ENCODE assay signal across 17 cellular contexts in genomic region chr7:44158873-44159631, GRCh38. TPM values are rescaled to one million over a fixed set of nuclear protein-coding genes. Genes with fewer than 3 reads are reported as not detected.
"Had no signal": no experiment of that assay in that cellular context is flagged by ENCODE, and none has a peak within 500 bp of the region (broad histone marks: within the 10 kb centered on the region; RNA-seq: fewer than 3 reads in every experiment).

No MANE protein-coding gene starts in this region.

- H3K4me3 ChIP-seq: hepatocyte, lower lobe of right lung, mucosa of descending colon, stomach, vagina had no signal

- H3K36me3 ChIP-seq: lower lobe of right lung, stomach, vagina had no signal

- H3K4me1 ChIP-seq: lower lobe of right lung, stomach, vagina had no signal

- H3K27ac Mint-ChIP-seq: activated CD4-positive, alpha-beta memory T cell treated with anti-CD3 and anti-CD28 coated beads, Interleukin-2, amount 10 ng/mL, durations not matched to agents 7 days and 5 days; activated CD4-positive, alpha-beta T cell treated with anti-CD3 and anti-CD28 coated beads for 36 hours; activated naive CD4-positive, alpha-beta T cell treated with anti-CD3 and anti-CD28 coated beads, Interleukin-2, amount 10 ng/mL, durations not matched to agents 7 days and 5 days; dendritic cell treated with granulocyte-macrophage colony-stimulating factor and Interleukin-4, amounts not matched to agents 40 ng/mL and 50 ng/mL, for 4 days; naive thymus-derived CD8-positive, alpha-beta T cell had no signal

- H3K27ac ChIP-seq: hepatocyte, lower lobe of right lung, stomach, vagina had no signal

- H3K36me3 Mint-ChIP-seq: activated naive CD4-positive, alpha-beta T cell treated with anti-CD3 and anti-CD28 coated beads, Interleukin-2, amount 10 ng/mL, durations not matched to agents 7 days and 5 days had no signal

- DNase-seq: activated CD4-positive, alpha-beta memory T cell treated with anti-CD3 and anti-CD28 coated beads, Interleukin-2, amount 10 ng/mL, durations not matched to agents 7 days and 5 days; activated CD4-positive, alpha-beta T cell treated with anti-CD3 and anti-CD28 coated beads for 36 hours; activated CD8-positive, alpha-beta memory T cell treated with anti-CD3 and anti-CD28 coated beads, Interleukin-2, amount 50 U/mL, for 4 hours; erythroblast; lower lobe of right lung; mucosa of descending colon; naive thymus-derived CD8-positive, alpha-beta T cell; occipital lobe; stimulated activated CD4-positive, alpha-beta T cell treated with anti-CD3 and anti-CD28 coated beads, Interleukin-15, amount 100 ng/mL, for 24 hours; stimulated activated CD4-positive, alpha-beta T cell treated with anti-CD3 and anti-CD28 coated beads, Interleukin-4, amount 100 ng/mL, for 4 hours; stomach; SW 1271 had no signal

- H3K9me3 Mint-ChIP-seq: activated CD4-positive, alpha-beta memory T cell treated with anti-CD3 and anti-CD28 coated beads, Interleukin-2, amount 10 ng/mL, durations not matched to agents 7 days and 5 days; activated naive CD4-positive, alpha-beta T cell treated with anti-CD3 and anti-CD28 coated beads, Interleukin-2, amount 10 ng/mL, durations not matched to agents 7 days and 5 days; central memory CD8-positive, alpha-beta T cell had no signal

- H3K27me3 ChIP-seq: hepatocyte, vagina had no signal

- H3K9me3 ChIP-seq: lower lobe of right lung, mucosa of descending colon, stomach, vagina had no signal

- H3K27me3 Mint-ChIP-seq: activated CD4-positive, alpha-beta T cell treated with anti-CD3 and anti-CD28 coated beads for 36 hours had no signal

- H2AFZ ChIP-seq: hepatocyte had no signal

- ATAC-seq: activated CD4-positive, alpha-beta T cell treated with anti-CD3 and anti-CD28 coated beads for 36 hours; mucosa of descending colon; naive thymus-derived CD8-positive, alpha-beta T cell had no signal

- H3K4me3 Mint-ChIP-seq: activated CD4-positive, alpha-beta memory T cell treated with anti-CD3 and anti-CD28 coated beads, Interleukin-2, amount 10 ng/mL, durations not matched to agents 7 days and 5 days; activated CD4-positive, alpha-beta T cell treated with anti-CD3 and anti-CD28 coated beads for 36 hours; activated naive CD4-positive, alpha-beta T cell treated with anti-CD3 and anti-CD28 coated beads, Interleukin-2, amount 10 ng/mL, durations not matched to agents 7 days and 5 days; central memory CD8-positive, alpha-beta T cell; dendritic cell treated with granulocyte-macrophage colony-stimulating factor and Interleukin-4, amounts not matched to agents 40 ng/mL and 50 ng/mL, for 4 days; naive thymus-derived CD8-positive, alpha-beta T cell had no signal

- H3K4me2 ChIP-seq: hepatocyte had no signal

- H3K4me1 Mint-ChIP-seq: activated CD4-positive, alpha-beta memory T cell treated with anti-CD3 and anti-CD28 coated beads, Interleukin-2, amount 10 ng/mL, durations not matched to agents 7 days and 5 days; activated CD4-positive, alpha-beta T cell treated with anti-CD3 and anti-CD28 coated beads for 36 hours; activated naive CD4-positive, alpha-beta T cell treated with anti-CD3 and anti-CD28 coated beads, Interleukin-2, amount 10 ng/mL, durations not matched to agents 7 days and 5 days; central memory CD8-positive, alpha-beta T cell; naive thymus-derived CD8-positive, alpha-beta T cell had no signal

RNA-seq across cellular contexts. Expression of gene MYL7, which starts 17.9 kb away (rescaled TPM):
- total RNA-seq: activated CD4-positive, alpha-beta memory T cell treated with anti-CD3 and anti-CD28 coated beads, Interleukin-2, amount 10 ng/mL, durations not matched to agents 7 days and 5 days; activated CD4-positive, alpha-beta T cell treated with anti-CD3 and anti-CD28 coated beads for 36 hours; naive thymus-derived CD8-positive, alpha-beta T cell; occipital lobe; stomach; vagina had no signal
- polyA plus RNA-seq: naive thymus-derived CD8-positive, alpha-beta T cell had no signal

RNA-seq across cellular contexts. Expression of gene GCK, which starts 30.2 kb away (rescaled TPM):
- total RNA-seq: activated CD4-positive, alpha-beta memory T cell treated with anti-CD3 and anti-CD28 coated beads, Interleukin-2, amount 10 ng/mL, durations not matched to agents 7 days and 5 days had no signal
